In genomic region chr5:68261174-68262021, GRCh38 we compare ENCODE assay signal across 10 cellular contexts. TPM values are rescaled to one million over a fixed set of nuclear protein-coding genes. Genes with fewer than 3 reads are reported as not detected.
A peak's percentile ranks its signal among the peaks of the same experiment; 100 is the strongest.
DNase-seq lines count a peak whose midpoint lies in the region; ATAC-seq, FAIRE-seq and TF ChIP-seq lines count a peak whose summit lies in the region.
"Had no signal": no experiment of that assay in that cellular context is flagged by ENCODE, and none has a peak within 500 bp of the region (broad histone marks: within the 10 kb centered on the region; RNA-seq: fewer than 3 reads in every experiment).

No MANE protein-coding gene starts in this region.

- DNase-seq in GM18507 (ENCODE audit: extremely low spot score, insufficient read length, low read depth) (no peak), NCI-H69 (lab: John Stamatoyannopoulos, UW) (peak; percentile 97), fibroblast of the aortic adventitia (ENCODE audit: low read depth) (peak; percentile 71), NCI-H187 treated with DMSO at 0.1 percent for 48 hours (lab: John Stamatoyannopoulos, UW) (no peak), kidney glomerular epithelial cell (lab: John Stamatoyannopoulos, UW) (no peak)
- DNase-seq: colonic mucosa; stimulated activated naive CD8-positive, alpha-beta T cell treated with anti-CD3 and anti-CD28 coated beads, Interleukin-15, amount 100 ng/mL, for 72 hours had no signal

- FAIRE-seq in GM18507 (lab: Jason Lieb, UNC) = peak; percentile 39
- FAIRE-seq: TTC549 had no signal

- peak; percentile 32 for TF ChIP-seq CTCF in fibroblast of the aortic adventitia (IDR thresholded peaks at IDR 0.05; ENCODE audit: insufficient read depth, low read length)

- H3K36me3 ChIP-seq in skeletal muscle tissue (ENCODE audit: control insufficient read depth in 3 of 3, insufficient read depth in 3 of 3, low read length in 3 of 3) = no peaks in the 10 kb centered on the region
- H3K36me3 ChIP-seq: colonic mucosa had no signal

- H3K4me1 ChIP-seq in skeletal muscle tissue (ENCODE audit: control insufficient read depth in 3 of 3, insufficient read depth in 3 of 3, low read length in 3 of 3) = peaks cover 22 to 50% (median 41%) of the 10 kb centered on the region in 3 donors

- H3K4me3 ChIP-seq in fibroblast of the aortic adventitia (ENCODE audit: low read depth, low read length) = no peak overlapping the region
- H3K4me3 ChIP-seq in skeletal muscle tissue (ENCODE audit: low read length in 3 of 3) = no peak overlapping the region
- H3K4me3 ChIP-seq: colonic mucosa had no signal

- no peak overlapping the region for H3K9ac ChIP-seq in skeletal muscle tissue (ENCODE audit: low read depth in 1 of 3, low read length in 3 of 3)

- no peak for ATAC-seq in HG03520 (IDR thresholded peaks at IDR 0.05; ENCODE audit: unreplicated experiment)

- H3K27ac ChIP-seq in skeletal muscle tissue (ENCODE audit: low read depth, low read length) = peak overlapping the region; percentile 10
- H3K27ac ChIP-seq: colonic mucosa had no signal

- H3K27me3 ChIP-seq in skeletal muscle tissue (ENCODE audit: control insufficient read depth in 3 of 3, insufficient read depth in 3 of 3, low read length in 3 of 3) = no peaks in the 10 kb centered on the region
- H3K27me3 ChIP-seq: colonic mucosa had no signal

- no peaks in the 10 kb centered on the region for H3K9me3 ChIP-seq in skeletal muscle tissue (ENCODE audit: control insufficient read depth in 3 of 3, low read length in 3 of 3)
- H3K9me3 ChIP-seq: colonic mucosa had no signal

RNA-seq across cellular contexts. Expression of gene PIK3R1, which starts 45.8 kb away (rescaled TPM):
- 45.1 and 281 TPM in 2 replicates for total RNA-seq in fibroblast of the aortic adventitia (ENCODE audit: low replicate concordance)
- 33.4 TPM for total RNA-seq in skeletal muscle tissue

Comparison
In these comparisons a context has a peak if more than half of its experiments do, and no peak if none do; other contexts are left out.
1. DNase-seq: peak in NCI-H69 (single experiment) and fibroblast of the aortic adventitia (single experiment); none in GM18507 (single experiment), NCI-H187 treated with DMSO at 0.1 percent for 48 hours (single experiment) and kidney glomerular epithelial cell (single experiment).